9 cellular contexts compared by ENCODE assay signal in genomic region chr2:24456610-24457556, GRCh38. TPM values are rescaled to one million over a fixed set of nuclear protein-coding genes. Genes with fewer than 3 reads are reported as not detected.
DNase-seq lines count a peak whose midpoint lies in the region; ATAC-seq and TF ChIP-seq lines count a peak whose summit lies in the region.
"Had no signal": no experiment of that assay in that cellular context is flagged by ENCODE, and none has a peak within 500 bp of the region (broad histone marks: within the 10 kb centered on the region; RNA-seq: fewer than 3 reads in every experiment).

No MANE protein-coding gene starts in this region.

- intact Hi-C loops in transverse colon (cut with DNase I; ENCODE audit: low total_unique reads) = no loop called here

- ATAC-seq in GM21367 (IDR thresholded peaks at IDR 0.05; ENCODE audit: unreplicated experiment) = no peak
- no peak for ATAC-seq in HG03460 (IDR thresholded peaks at IDR 0.05; ENCODE audit: unreplicated experiment)

- WGBS in transverse colon (ENCODE audit: low coverage in 1 of 2), 2 donors = 54% methylated on average over 8 of the region's 8 CpGs; no CpG with 5 or more reads in 1 of the 2 donors

- in situ Hi-C loops in transverse colon (cut with MboI; ENCODE audit: low pct_ligation_motif_present in 1 of 4, low pct_unique_long_range_greater_than_20kb in 1 of 4, low sequenced_read_pairs in 3 of 4) = no loop called here

- no peak for TF ChIP-seq EP300 in transverse colon (IDR thresholded peaks at IDR 0.05; ENCODE audit: low read depth)

- peak; percentile 22 to 35 for DNase-seq in activated CD4-positive, alpha-beta T cell treated with anti-CD3 and anti-CD28 coated beads, Interleukin-2, amount 50 U/mL, for 48 hours
- no peak for DNase-seq in activated CD4-positive, alpha-beta T cell treated with anti-CD3 and anti-CD28 coated beads, Interleukin-2, amount 50 U/mL, for 1 hour
- DNase-seq in astrocyte of the hippocampus (ENCODE audit: low read depth, low spot score) (peak; percentile 90), transverse colon (peak; percentile 54), GM19240 (ENCODE audit: insufficient read length, low spot score) (no peak)

- no peak overlapping the region for H3K4me3 ChIP-seq in transverse colon

- no peaks in the 10 kb centered on the region for H3K9me3 ChIP-seq in transverse colon

- H3K27me3 ChIP-seq in layer of hippocampus (ENCODE audit: control insufficient read depth, insufficient read depth, low read length) (no peaks in the 10 kb centered on the region), transverse colon (no peaks in the 10 kb centered on the region)

- no peak for TF ChIP-seq CTCF in transverse colon (IDR thresholded peaks at IDR 0.05)

- H3K4me1 ChIP-seq in transverse colon = peaks cover 0 to 14% (median 4%) of the 10 kb centered on the region in 4 donors

- TF ChIP-seq POLR2A in transverse colon (IDR thresholded peaks at IDR 0.05) = no peak

- H3K27ac ChIP-seq in layer of hippocampus (ENCODE audit: low read depth, low read length) (peak overlapping the region; percentile 22), transverse colon (peak overlapping the region in 1 of 4 donors; percentile 30)
- H3K27ac ChIP-seq: C4-2B had no signal

- H3K36me3 ChIP-seq in transverse colon = no peaks in the 10 kb centered on the region

RNA-seq across cellular contexts. Expression of gene NCOA1, which starts 34.2 kb away (rescaled TPM):
- 10 to 100 TPM; 32.9 to 56.5 (median 47.9) TPM for total RNA-seq in transverse colon

Comparison
In these comparisons a context has a peak if more than half of its experiments do, and no peak if none do; other contexts are left out.
1. DNase-seq: peak in activated CD4-positive, alpha-beta T cell treated with anti-CD3 and anti-CD28 coated beads, Interleukin-2, amount 50 U/mL, for 48 hours (2 of 2), astrocyte of the hippocampus (single experiment) and transverse colon (single experiment); none in activated CD4-positive, alpha-beta T cell treated with anti-CD3 and anti-CD28 coated beads, Interleukin-2, amount 50 U/mL, for 1 hour (single experiment) and GM19240 (single experiment).